Comparison of ENCODE assay signal across 21 cellular contexts in the genomic region with DNA sequence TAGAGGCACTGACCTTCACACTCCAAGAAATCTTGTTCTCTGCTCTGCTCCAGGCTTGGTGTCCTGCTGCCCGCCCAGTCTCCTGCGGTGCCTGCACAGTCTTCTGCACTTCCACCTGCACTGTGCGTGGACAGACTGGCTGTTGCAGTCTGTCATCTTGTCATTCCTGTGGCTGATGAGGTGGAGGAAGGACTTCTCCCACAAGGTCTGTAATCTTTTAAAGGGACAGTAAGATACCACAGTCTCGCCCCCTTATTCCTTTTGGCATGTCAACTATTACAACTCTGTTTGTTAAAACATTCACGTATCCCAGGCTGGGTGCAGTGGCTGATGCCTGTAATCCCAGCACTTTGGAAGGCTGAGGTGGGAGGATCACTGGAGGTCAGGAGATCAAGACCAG. TPM values are rescaled to one million over a fixed set of nuclear protein-coding genes. Genes with fewer than 3 reads are reported as not detected.
"Had no signal": no experiment of that assay in that cellular context is flagged by ENCODE, and none has a peak within 500 bp of the region (broad histone marks: within the 10 kb centered on the region; RNA-seq: fewer than 3 reads in every experiment).

No MANE protein-coding gene starts in this region.

- H3K4me1 ChIP-seq: breast epithelium, gastroesophageal sphincter, heart right ventricle, upper lobe of left lung had no signal

- H3K4me1 Mint-ChIP-seq: naive thymus-derived CD4-positive, alpha-beta T cell had no signal

- H3K9me3 Mint-ChIP-seq: memory B cell; naive thymus-derived CD4-positive, alpha-beta T cell; stimulated activated naive B cell treated with anti-CD40 and anti-IgM and Interleukin-4, amounts not matched to agents 10 μg/mL and 1 μg/mL and 100 μg/mL, for 72 hours had no signal

- H3K36me3 Mint-ChIP-seq: memory B cell; naive thymus-derived CD4-positive, alpha-beta T cell; stimulated activated naive B cell treated with anti-CD40 and anti-IgM and Interleukin-4, amounts not matched to agents 10 μg/mL and 1 μg/mL and 100 μg/mL, for 72 hours had no signal

- ATAC-seq: esophagus mucosa; gastroesophageal sphincter; heart right ventricle; mucosa of descending colon; naive thymus-derived CD4-positive, alpha-beta T cell; sciatic nerve; stimulated activated naive B cell treated with anti-CD40 and anti-IgM and Interleukin-4, amounts not matched to agents 10 μg/mL and 1 μg/mL and 100 μg/mL, for 72 hours had no signal

- DNase-seq: activated CD4-positive, alpha-beta T cell treated with anti-CD3 and anti-CD28 coated beads, Interleukin-2, amount 50 U/mL, for 1 hour; activated CD4-positive, CD25-positive, alpha-beta regulatory T cell treated with anti-CD3 and anti-CD28 coated beads, Interleukin-2, amount 50 U/mL, for 72 hours; activated CD8-positive, alpha-beta memory T cell treated with anti-CD3 and anti-CD28 coated beads, Interleukin-2, amount 50 U/mL, for 4 hours; activated effector memory CD4-positive, alpha-beta T cell treated with Interleukin-2 at 50 U/mL for 16 hours; activated naive CD4-positive, alpha-beta T cell treated with anti-CD3 and anti-CD28 coated beads, Interleukin-2, amount 50 U/mL, for 16 hours; activated T-cell treated with anti-CD3 and anti-CD28 coated beads, Interleukin-2, amount 50 U/mL, for 48 hours; aorta; effector CD8-positive, alpha-beta T cell; heart right ventricle; mucosa of descending colon; naive thymus-derived CD4-positive, alpha-beta T cell; ovary; stimulated activated CD4-positive, alpha-beta T cell treated with anti-CD3 and anti-CD28 coated beads, Interleukin-4, amount 100 ng/mL, for 4 hours; stimulated activated naive B cell treated with anti-CD40 and anti-IgM and Interleukin-4, amounts not matched to agents 10 μg/mL and 1 μg/mL and 100 μg/mL, for 72 hours; upper lobe of left lung had no signal

- H3K9me3 ChIP-seq: breast epithelium, gastroesophageal sphincter, heart right ventricle, mucosa of descending colon, ovary, thoracic aorta, upper lobe of left lung had no signal

- H3K27ac Mint-ChIP-seq: memory B cell; naive thymus-derived CD4-positive, alpha-beta T cell; stimulated activated naive B cell treated with anti-CD40 and anti-IgM and Interleukin-4, amounts not matched to agents 10 μg/mL and 1 μg/mL and 100 μg/mL, for 72 hours had no signal

- H3K27me3 ChIP-seq: breast epithelium, ovary, upper lobe of left lung had no signal

- H3K36me3 ChIP-seq: breast epithelium, gastroesophageal sphincter, heart right ventricle, ovary, thoracic aorta, upper lobe of left lung had no signal

- H3K4me3 ChIP-seq: breast epithelium, gastroesophageal sphincter, heart right ventricle, mucosa of descending colon, ovary, thoracic aorta, upper lobe of left lung had no signal

- H3K4me3 Mint-ChIP-seq: memory B cell; naive thymus-derived CD4-positive, alpha-beta T cell; stimulated activated naive B cell treated with anti-CD40 and anti-IgM and Interleukin-4, amounts not matched to agents 10 μg/mL and 1 μg/mL and 100 μg/mL, for 72 hours had no signal

- H3K27ac ChIP-seq: breast epithelium, gastroesophageal sphincter, heart right ventricle, ovary, thoracic aorta, upper lobe of left lung had no signal

RNA-seq across cellular contexts. Expression of a gene that starts 54.1 kb away (rescaled TPM):
- polyA plus RNA-seq: naive thymus-derived CD4-positive, alpha-beta T cell had no signal
